Comparison of ENCODE assay signal across 19 cellular contexts in the genomic region with DNA sequence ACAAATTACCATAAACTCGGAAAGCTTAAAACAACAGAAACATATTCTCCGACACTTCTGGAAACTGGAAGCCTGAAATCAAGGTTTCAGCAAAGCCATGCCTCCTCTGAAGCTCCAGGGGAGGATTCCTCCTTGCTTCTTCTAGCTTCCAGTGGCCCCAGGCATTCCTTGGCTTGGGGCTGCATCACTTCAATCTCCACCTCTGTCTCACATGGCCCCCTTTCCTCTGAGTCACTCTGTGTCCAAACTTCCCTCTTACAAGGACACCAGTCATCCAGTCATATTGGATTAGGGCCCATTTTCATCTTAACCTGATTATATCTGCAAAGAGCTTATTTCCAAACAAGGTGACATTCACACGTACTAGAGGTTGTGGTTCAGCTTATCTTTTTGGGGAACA. TPM values are rescaled to one million over a fixed set of nuclear protein-coding genes. Genes with fewer than 3 reads are reported as not detected.
"Had no signal": no experiment of that assay in that cellular context is flagged by ENCODE, and none has a peak within 500 bp of the region (broad histone marks: within the 10 kb centered on the region; RNA-seq: fewer than 3 reads in every experiment).

No MANE protein-coding gene starts in this region.

- H3K36me3 ChIP-seq: gastrocnemius medialis, left ventricle myocardium inferior, lower lobe of right lung, stomach, upper lobe of left lung, vagina had no signal

- ATAC-seq: esophagus mucosa, gastrocnemius medialis, natural killer cell had no signal

- H3K27me3 ChIP-seq: dorsolateral prefrontal cortex, gastrocnemius medialis, stomach, upper lobe of left lung, vagina had no signal

- H3K4me3 ChIP-seq: dorsolateral prefrontal cortex, gastrocnemius medialis, left ventricle myocardium inferior, lower lobe of right lung, stomach, upper lobe of left lung, vagina had no signal

- H3K9me3 ChIP-seq: gastrocnemius medialis, lower lobe of right lung, stomach, upper lobe of left lung, vagina had no signal

- H3K4me1 ChIP-seq: lower lobe of right lung, stomach, vagina had no signal

- DNase-seq: cortex of kidney; dorsolateral prefrontal cortex; effector CD8-positive, alpha-beta T cell; gastrocnemius medialis; immature natural killer cell; left cardiac atrium; left ventricle myocardium inferior; lower lobe of right lung; natural killer cell; posterior cingulate gyrus; small intestine; stimulated activated CD4-positive, alpha-beta T cell treated with anti-CD3 and anti-CD28 coated beads, Interleukin-12 subunit alpha, Interleukin-12 subunit beta, amount 100 ng/mL, for 4 hours; stimulated activated naive CD4-positive, alpha-beta T cell; stomach; substantia nigra; upper lobe of left lung had no signal

- H3K27ac ChIP-seq: dorsolateral prefrontal cortex, gastrocnemius medialis, left ventricle myocardium inferior, lower lobe of right lung, stomach, upper lobe of left lung, vagina had no signal

RNA-seq across cellular contexts. Expression of a gene that starts 17.3 kb away (rescaled TPM):
- total RNA-seq: osteocyte had no signal
